Comparison of ENCODE assay signal across 13 cellular contexts in genomic region chr15:85383470-85384148, GRCh38. TPM values are rescaled to one million over a fixed set of nuclear protein-coding genes. Genes with fewer than 3 reads are reported as not detected.
A peak's percentile ranks its signal among the peaks of the same experiment; 100 is the strongest.
DNase-seq lines count a peak whose midpoint lies in the region; ATAC-seq, FAIRE-seq and TF ChIP-seq lines count a peak whose summit lies in the region.
"Had no signal": no experiment of that assay in that cellular context is flagged by ENCODE, and none has a peak within 500 bp of the region (broad histone marks: within the 10 kb centered on the region; RNA-seq: fewer than 3 reads in every experiment).

No MANE protein-coding gene starts in this region.

- DNase-seq in activated naive CD4-positive, alpha-beta T cell treated with anti-CD3 and anti-CD28 coated beads, Interleukin-2, amount 50 U/mL, for 16 hours: no peak
- DNase-seq in GM12878 (ENCODE audit: low read depth, low spot score) (no peak), SK-N-DZ (ENCODE audit: low spot score) (no peak), BE2C (no peak)
- DNase-seq in stimulated activated CD8-positive, alpha-beta memory T cell treated with anti-CD3 and anti-CD28 coated beads, Interleukin-4, amount 100 ng/mL, for 48 hours: no peak
- DNase-seq: activated CD4-positive, alpha-beta T cell treated with anti-CD3 and anti-CD28 coated beads, Interleukin-2, amount 50 U/mL, for 48 hours; amniotic stem cell; kidney; NCI-H2107 had no signal

- H3K27ac ChIP-seq in GM12878 (ENCODE audit: control insufficient read depth, insufficient read depth): peak overlapping the region; percentile 28; the same call in 1 of the 2 replicates
- H3K27ac ChIP-seq: neutrophil had no signal

- TF ChIP-seq RAD21 in GM12878 (IDR thresholded peaks at IDR 0.05; ENCODE audit: insufficient read depth, low read depth, low read length): no peak

- POLR2A ChIA-PET in GM12878 (lab: Charles Lee): interaction anchor here (1.0 to 5.6 kb wide), 7 partner anchors 17 to 71 kb away, joined by 3 to 47 read pairs (median 4); no protein-coding TSS in a partner anchor

- H4K20me1 ChIP-seq in GM12878 (ENCODE audit: control insufficient read depth, insufficient read depth): no peaks in the 10 kb centered on the region

- H3K36me3 ChIP-seq in GM12878 (ENCODE audit: control insufficient read depth in 2 of 2, insufficient read depth in 2 of 2, low read length in 1 of 2) (no peaks in the 10 kb centered on the region), skeletal muscle satellite cell (ENCODE audit: insufficient read depth, low read length) (no peaks in the 10 kb centered on the region), BE2C (peaks cover 2% of the 10 kb centered on the region; the same call in 1 of the 2 replicates)
- H3K36me3 ChIP-seq: neutrophil had no signal

- no peaks in the 10 kb centered on the region for H3K9me3 Mint-ChIP-seq in activated naive CD4-positive, alpha-beta T cell treated with anti-CD3 and anti-CD28 coated beads, Interleukin-2, amount 50 U/mL, for 24 hours
- no peaks in the 10 kb centered on the region for H3K9me3 Mint-ChIP-seq in IgD-negative memory B cell

- CTCF ChIA-PET in GM12878 (lab: Yijun Ruan, JAX): interaction anchor here (0.5 to 6.8 kb wide), 10 partner anchors 9 to 234 kb away, joined by 3 to 80 read pairs (median 5); no protein-coding TSS in a partner anchor

- H3K4me3 ChIP-seq in GM12878 (peak overlapping the region; percentile 80), skeletal muscle satellite cell (ENCODE audit: low read length) (no peak overlapping the region), BE2C (ENCODE audit: low read depth, low read length) (no peak overlapping the region)

- no peaks in the 10 kb centered on the region for H3K27me3 Mint-ChIP-seq in activated naive CD4-positive, alpha-beta T cell treated with anti-CD3 and anti-CD28 coated beads, Interleukin-2, amount 50 U/mL, for 24 hours
- peaks cover 4% of the 10 kb centered on the region for H3K27me3 Mint-ChIP-seq in IgD-negative memory B cell

- no peak overlapping the region for H2AFZ ChIP-seq in GM12878 (ENCODE audit: control insufficient read depth, low read depth, low read length)

- ATAC-seq in GM12878: 0 out of 3 replicates have a peak, but pooled peaks have one; percentile 6

- H3K4me1 ChIP-seq in GM12878 (ENCODE audit: control insufficient read depth, insufficient read depth, low read length) (peaks cover 23% of the 10 kb centered on the region), skeletal muscle satellite cell (ENCODE audit: control insufficient read depth, insufficient read depth, low read length) (peaks cover 16% of the 10 kb centered on the region), BE2C (0 out of 2 replicates have a peak, but pooled peaks cover 3% of the 10 kb centered on the region)

- RAD21 ChIA-PET in GM12878 (lab: Charles Lee; ENCODE audit: unreplicated experiment): interaction anchor here (0.8 to 8.2 kb wide), 8 partner anchors 20 to 73 kb away, joined by 3 to 121 read pairs (median 6); no protein-coding TSS in a partner anchor

- FAIRE-seq in GM12878 (lab: Jason Lieb, UNC): no peak
- FAIRE-seq: kidney had no signal

- H3K27ac Mint-ChIP-seq in activated naive CD4-positive, alpha-beta T cell treated with anti-CD3 and anti-CD28 coated beads, Interleukin-2, amount 50 U/mL, for 24 hours: peak overlapping the region; percentile 68
- peak overlapping the region in 2 of 3 donors; percentile 43 to 74 for H3K27ac Mint-ChIP-seq in IgD-negative memory B cell

- H3K9me3 ChIP-seq in GM12878 (replicated peaks; ENCODE audit: control insufficient read depth, insufficient read depth, low read length): no peaks in the 10 kb centered on the region
- H3K9me3 ChIP-seq in skeletal muscle satellite cell (replicated peaks; ENCODE audit: low read length): no peaks in the 10 kb centered on the region
- no peaks in the 10 kb centered on the region for H3K9me3 ChIP-seq in BE2C
- H3K9me3 ChIP-seq: neutrophil had no signal

- H3K36me3 Mint-ChIP-seq in activated naive CD4-positive, alpha-beta T cell treated with anti-CD3 and anti-CD28 coated beads, Interleukin-2, amount 50 U/mL, for 24 hours: peaks cover 9% of the 10 kb centered on the region
- H3K36me3 Mint-ChIP-seq in IgD-negative memory B cell: peaks cover 6% of the 10 kb centered on the region

- TF ChIP-seq CTCF in GM12878 (IDR thresholded peaks at IDR 0.05 in 2 of 3, conservative IDR thresholded peaks at IDR 0.05 in 1 of 3; ENCODE audit: control insufficient read depth in 2 of 3, extremely low read depth in 1 of 3, insufficient read depth in 1 of 3, low read depth in 3 of 3, low read length in 3 of 3): no peak
- TF ChIP-seq CTCF in BE2C (IDR thresholded peaks at IDR 0.05; ENCODE audit: low read depth, low read length): no peak

- 95% methylated on average over 2 of the region's 2 CpGs for WGBS in GM12878 (ENCODE audit: insufficient coverage, insufficient replicate concordance, low lambda C conversion rate, missing lambda C conversion rate)

- no TSS peak for BruUV-seq in GM12878 (replicated peaks; lab: Mats Ljungman, UMichigan)

- H3K4me3 Mint-ChIP-seq in activated naive CD4-positive, alpha-beta T cell treated with anti-CD3 and anti-CD28 coated beads, Interleukin-2, amount 50 U/mL, for 24 hours: peak overlapping the region; percentile 80
- peak overlapping the region; percentile 67 to 85 (median 75) for H3K4me3 Mint-ChIP-seq in IgD-negative memory B cell

- peaks cover 71% of the 10 kb centered on the region for H3K79me2 ChIP-seq in GM12878 (ENCODE audit: control insufficient read depth, insufficient read depth, low read length)

- in situ Hi-C loops in GM12878 (cut with MboI): no loop called here

- intact Hi-C loops in GM12878 (cut with micrococcal nuclease; ENCODE audit: unreplicated experiment): loop anchor here (2.0 to 10.0 kb wide), 3 partner anchors 21 to 311 kb away; no protein-coding TSS in a partner anchor

- H3K4me2 ChIP-seq in GM12878 (ENCODE audit: control insufficient read depth, insufficient read depth) (peak overlapping the region; percentile 76), skeletal muscle satellite cell (ENCODE audit: low read length) (peak overlapping the region; percentile 95)

- TF ChIP-seq EP300 in GM12878 (IDR thresholded peaks at IDR 0.05; ENCODE audit: borderline replicate concordance in 1 of 2, control insufficient read depth in 1 of 2, low read depth in 2 of 2, low read length in 2 of 2): no peak

- SMC1A ChIA-PET in GM12878 (lab: Charles Lee; ENCODE audit: uncharacterized antibody, unreplicated experiment): interaction anchor here (0.5 to 2.6 kb wide), 17 partner anchors 13 to 122 kb away, joined by 3 to 29 read pairs (median 4); no protein-coding TSS in a partner anchor

- H3K27me3 ChIP-seq in GM12878 (replicated peaks in 1 of 2; ENCODE audit: control insufficient read depth in 2 of 2, insufficient read depth in 2 of 2, low read length in 1 of 2) (no peaks in the 10 kb centered on the region), skeletal muscle satellite cell (ENCODE audit: control insufficient read depth, insufficient read depth, low read length) (no peaks in the 10 kb centered on the region), BE2C (no peaks in the 10 kb centered on the region)

- H3K9ac ChIP-seq in GM12878 (ENCODE audit: control insufficient read depth, insufficient read depth, low read length) (no peak overlapping the region), skeletal muscle satellite cell (ENCODE audit: low read depth, low read length) (no peak overlapping the region)

- no peak for TF ChIP-seq POLR2A in GM12878 (IDR thresholded peaks at IDR 0.05; ENCODE audit: low read depth, low read length)

- H3K4me1 Mint-ChIP-seq in activated naive CD4-positive, alpha-beta T cell treated with anti-CD3 and anti-CD28 coated beads, Interleukin-2, amount 50 U/mL, for 24 hours: peaks cover 57% of the 10 kb centered on the region
- H3K4me1 Mint-ChIP-seq in IgD-negative memory B cell: peaks cover 36 to 52% (median 42%) of the 10 kb centered on the region in 3 donors

TF ChIP-seq in GM12878, 131 proteins besides CTCF, POLR2A, EP300 and RAD21 (continues in another document):
- TF ChIP-seq SPI1 (IDR thresholded peaks at IDR 0.05; ENCODE audit: borderline replicate concordance, insufficient read depth, low read depth, low read length): peak; percentile 85
- TF ChIP-seq MXI1 (IDR thresholded peaks at IDR 0.05; ENCODE audit: low read depth, low read length): peak; percentile 96
- peak; percentile 18; the same call in 1 of the 2 replicates for TF ChIP-seq RELB (IDR thresholded peaks at IDR 0.05; ENCODE audit: low read depth)

RNA-seq across cellular contexts. Expression of gene AKAP13, which starts 3.2 kb away (rescaled TPM):
- polyA plus RNA-seq in IgD-negative memory B cell (152 TPM), GM12878 (2011; rRNA removed) (29.7 and 36.3 TPM in 2 replicates), GM12878 (2014; fragmentation: Illumina TruSeq; extraction: Trizol) (55.8 and 56.2 TPM in 2 replicates), GM12878 (2014; fragmentation: Nextera tagmentation; extraction: Ambion mirVana) (10 to 100 TPM; 14.4 to 21.5 TPM), GM12878 (2014; rRNA removed) (41.4 and 42.3 TPM in 2 replicates), GM12878 (2016; fragmentation: Nextera tagmentation; extraction: Ambion mirVana) (10 to 100 TPM; 54.5 to 56.3 TPM)
- 399 and 407 TPM in 2 replicates for total RNA-seq in GM12878 (2013; cell fraction: nucleolus; rRNA removed)
- total RNA-seq in GM12878 (2014; rRNA removed) (59.1 and 59.6 TPM in 2 replicates), GM12878 (2014; rRNA removed; fragmentation: Illumina TruSeq; extraction: Trizol) (63.4 and 65.5 TPM in 2 replicates), GM12878 (2021) (67.0 and 74.9 TPM in 2 replicates)
- 39.2 TPM for polyA plus RNA-seq in GM12878 (2011; ENCODE audit: low read depth)
- polyA plus RNA-seq in GM12878 (2011; cell fraction: cytosol; rRNA removed): 40.3 and 63.4 TPM in 2 replicates
- 75.9 and 95.9 TPM in 2 replicates for polyA plus RNA-seq in GM12878 (2011; cell fraction: nucleus; rRNA removed)
- polyA plus RNA-seq in GM12878 (2012): 56.2 and 76.5 TPM in 2 replicates
- 110 and 178 TPM in 2 replicates for polyA minus RNA-seq in GM12878 (2011; rRNA and poly(A)+ RNA removed)
- polyA minus RNA-seq in GM12878 (2011; cell fraction: cytosol; rRNA and poly(A)+ RNA removed): 61.3 and 76.6 TPM in 2 replicates
- polyA minus RNA-seq in GM12878 (2011; cell fraction: nucleus; rRNA and poly(A)+ RNA removed): 119 and 203 TPM in 2 replicates
- 47.1 and 51.5 TPM in 2 replicates for total RNA-seq in skeletal muscle satellite cell (2012; rRNA removed)
- polyA plus RNA-seq in SK-N-DZ (2014; cell fraction: cytosol; rRNA removed): 8.3 and 8.5 TPM in 2 replicates
- polyA plus RNA-seq in SK-N-DZ (2014; cell fraction: nucleus; rRNA removed): 8.4 and 11.5 TPM in 2 replicates
- 29.8 TPM for polyA plus RNA-seq in BE2C (2012; ENCODE audit: insufficient read depth, insufficient read length, low read depth)
